ENCODE assay signal across 9 cellular contexts in genomic region chr1:88867743-88868521, GRCh38. TPM values are rescaled to one million over a fixed set of nuclear protein-coding genes. Genes with fewer than 3 reads are reported as not detected.
DNase-seq lines count a peak whose midpoint lies in the region; TF ChIP-seq lines count a peak whose summit lies in the region.
"Had no signal": no experiment of that assay in that cellular context is flagged by ENCODE, and none has a peak within 500 bp of the region (broad histone marks: within the 10 kb centered on the region; RNA-seq: fewer than 3 reads in every experiment).

No MANE protein-coding gene starts in this region.

- H3K36me3 ChIP-seq in GM06990 (ENCODE audit: control insufficient read depth, insufficient read depth, low read length) = no peaks in the 10 kb centered on the region; the same call in 1 of the 2 replicates
- no peaks in the 10 kb centered on the region for H3K36me3 ChIP-seq in hepatocyte (replicated peaks; ENCODE audit: insufficient read depth, low read depth)

- H3K4me3 Mint-ChIP-seq in activated T-helper 1 cell treated with anti-CD3 and anti-CD28 coated beads, Interleukin-12 subunit alpha, Interleukin-12 subunit beta, Interleukin-2, Interleukin-4 antibody, amounts not matched to agents 30 ng/mL and 10 ng/mL and 1 ng/mL, durations not matched to agents 14 hours and 24 hours and 36 hours = peak overlapping the region; percentile 60

- no peaks in the 10 kb centered on the region for H3K4me1 ChIP-seq in hepatocyte (ENCODE audit: insufficient read depth)

- H3K9me3 ChIP-seq in hepatocyte (ENCODE audit: low read depth) = no peaks in the 10 kb centered on the region

- WGBS in hepatocyte (ENCODE audit: low lambda C conversion rate, missing lambda C conversion rate) = 92% methylated on average over 6 of the region's 6 CpGs

- H3K4me2 ChIP-seq in hepatocyte = no peak overlapping the region

- no peaks in the 10 kb centered on the region for H3K27me3 Mint-ChIP-seq in activated T-helper 1 cell treated with anti-CD3 and anti-CD28 coated beads, Interleukin-12 subunit alpha, Interleukin-12 subunit beta, Interleukin-2, Interleukin-4 antibody, amounts not matched to agents 30 ng/mL and 10 ng/mL and 1 ng/mL, durations not matched to agents 14 hours and 24 hours and 36 hours (ENCODE audit: insufficient read depth)

- intact Hi-C loops in activated T-helper 1 cell treated with anti-CD3 and anti-CD28 coated beads, Interleukin-12 subunit alpha, Interleukin-12 subunit beta, Interleukin-2, Interleukin-4 antibody, amounts not matched to agents 30 ng/mL and 10 ng/mL and 1 ng/mL, durations not matched to agents 14 hours and 24 hours and 36 hours (cut with micrococcal nuclease) = loop anchor here (1.0 to 5.0 kb wide), 5 partner anchors 23 to 1536 kb away; partner anchors contain the start of genes GTF2B and PKN2

- no peaks in the 10 kb centered on the region for H3K9me2 ChIP-seq in hepatocyte (replicated peaks; ENCODE audit: insufficient read depth)

- peaks cover 90% of the 10 kb centered on the region for H3K79me2 ChIP-seq in hepatocyte

- H3K9me3 Mint-ChIP-seq in activated T-helper 1 cell treated with anti-CD3 and anti-CD28 coated beads, Interleukin-12 subunit alpha, Interleukin-12 subunit beta, Interleukin-2, Interleukin-4 antibody, amounts not matched to agents 30 ng/mL and 10 ng/mL and 1 ng/mL, durations not matched to agents 14 hours and 24 hours and 36 hours = no peaks in the 10 kb centered on the region

- H3K4me3 ChIP-seq in GM06990 (replicated peaks; ENCODE audit: low read depth, low read length) (no peak overlapping the region), hepatocyte (no peak overlapping the region)

- in situ Hi-C loops in ACHN (cut with HindIII; ENCODE audit: low pct_ligation_motif_present, low pct_unique_long_range_greater_than_20kb, low sequenced_read_pairs) (no loop called here), KBM-7 (cut with MboI; ENCODE audit: low pct_unique_long_range_greater_than_20kb, low sequenced_read_pairs) (no loop called here), GM13977 (cut with MboI; ENCODE audit: low pct_unique_long_range_greater_than_20kb, low sequenced_read_pairs, unreplicated experiment) (loop anchor here (10.0 kb wide), 1 partner anchor 213 kb away; no protein-coding TSS in a partner anchor)

- peaks cover 9% of the 10 kb centered on the region for H4K20me1 ChIP-seq in hepatocyte (ENCODE audit: insufficient read depth, poor library complexity, severe bottlenecking)

- H3K27ac Mint-ChIP-seq in activated T-helper 1 cell treated with anti-CD3 and anti-CD28 coated beads, Interleukin-12 subunit alpha, Interleukin-12 subunit beta, Interleukin-2, Interleukin-4 antibody, amounts not matched to agents 30 ng/mL and 10 ng/mL and 1 ng/mL, durations not matched to agents 14 hours and 24 hours and 36 hours = peak overlapping the region; percentile 87

- H3K27me3 ChIP-seq in GM06990 (replicated peaks; ENCODE audit: control insufficient read depth, insufficient read depth, low read length) (no peaks in the 10 kb centered on the region), hepatocyte (no peaks in the 10 kb centered on the region)

- H3K27ac ChIP-seq in hepatocyte = no peak overlapping the region

- H2AFZ ChIP-seq in hepatocyte = no peak overlapping the region

- H3K36me3 Mint-ChIP-seq in activated T-helper 1 cell treated with anti-CD3 and anti-CD28 coated beads, Interleukin-12 subunit alpha, Interleukin-12 subunit beta, Interleukin-2, Interleukin-4 antibody, amounts not matched to agents 30 ng/mL and 10 ng/mL and 1 ng/mL, durations not matched to agents 14 hours and 24 hours and 36 hours (ENCODE audit: low read depth) = peaks cover 18% of the 10 kb centered on the region

- peaks cover 35% of the 10 kb centered on the region for H3K4me1 Mint-ChIP-seq in activated T-helper 1 cell treated with anti-CD3 and anti-CD28 coated beads, Interleukin-12 subunit alpha, Interleukin-12 subunit beta, Interleukin-2, Interleukin-4 antibody, amounts not matched to agents 30 ng/mL and 10 ng/mL and 1 ng/mL, durations not matched to agents 14 hours and 24 hours and 36 hours (ENCODE audit: low read depth)

- no peak for TF ChIP-seq CTCF in GM06990 (IDR thresholded peaks at IDR 0.05; ENCODE audit: insufficient read depth, low read length, poor library complexity, severe bottlenecking)
- TF ChIP-seq CTCF in GM13977 (IDR thresholded peaks at IDR 0.05; ENCODE audit: extremely low read depth, insufficient read depth, missing control alignments) = no peak
- TF ChIP-seq CTCF in hepatocyte (IDR thresholded peaks at IDR 0.05; ENCODE audit: poor library complexity) = no peak

- DNase-seq in ACHN = peak; percentile 29
- peak; percentile 13 for DNase-seq in GM06990 (ENCODE audit: extremely low read depth, insufficient read length)
- no peak for DNase-seq in activated T-helper 1 cell treated with anti-CD3 and anti-CD28 coated beads, Interleukin-12 subunit alpha, Interleukin-12 subunit beta, Interleukin-2, Interleukin-4 antibody, amounts not matched to agents 30 ng/mL and 10 ng/mL and 1 ng/mL, durations not matched to agents 14 hours and 24 hours and 36 hours (ENCODE audit: low spot score)
- peak; percentile 44 for DNase-seq in hepatic stellate cell (ENCODE audit: low spot score)
- no peak for DNase-seq in KBM-7
- DNase-seq in GM13977 (ENCODE audit: low spot score) = no peak
- no peak for DNase-seq in hepatocyte (ENCODE audit: low spot score)
- DNase-seq in NCI-H2029 (lab: John Stamatoyannopoulos, UW) = no peak
- DNase-seq: activated CD8-positive, alpha-beta memory T cell treated with anti-CD3 and anti-CD28 coated beads for 24 hours had no signal

RNA-seq across cellular contexts. Expression of gene GTF2B, which starts 23.4 kb away (rescaled TPM):
- 45.5 and 49.1 TPM in 2 replicates for total RNA-seq in activated T-helper 1 cell treated with anti-CD3 and anti-CD28 coated beads, Interleukin-12 subunit alpha, Interleukin-12 subunit beta, Interleukin-2, Interleukin-4 antibody, amounts not matched to agents 30 ng/mL and 10 ng/mL and 1 ng/mL, durations not matched to agents 14 hours and 24 hours and 36 hours
- total RNA-seq in hepatocyte = 52.6 and 58.1 TPM in 2 replicates
- 43.1 and 45.0 TPM in 2 replicates for polyA plus RNA-seq in hepatocyte

Comparison
In these comparisons a context has a peak if more than half of its experiments do, and no peak if none do; other contexts are left out.
1. DNase-seq: peak in ACHN (single experiment), GM06990 (single experiment) and hepatic stellate cell (single experiment); none in activated T-helper 1 cell treated with anti-CD3 and anti-CD28 coated beads, Interleukin-12 subunit alpha, Interleukin-12 subunit beta, Interleukin-2, Interleukin-4 antibody, amounts not matched to agents 30 ng/mL and 10 ng/mL and 1 ng/mL, durations not matched to agents 14 hours and 24 hours and 36 hours (single experiment), KBM-7 (single experiment), GM13977 (single experiment), hepatocyte (single experiment) and NCI-H2029 (single experiment).